In the genomic region with DNA sequence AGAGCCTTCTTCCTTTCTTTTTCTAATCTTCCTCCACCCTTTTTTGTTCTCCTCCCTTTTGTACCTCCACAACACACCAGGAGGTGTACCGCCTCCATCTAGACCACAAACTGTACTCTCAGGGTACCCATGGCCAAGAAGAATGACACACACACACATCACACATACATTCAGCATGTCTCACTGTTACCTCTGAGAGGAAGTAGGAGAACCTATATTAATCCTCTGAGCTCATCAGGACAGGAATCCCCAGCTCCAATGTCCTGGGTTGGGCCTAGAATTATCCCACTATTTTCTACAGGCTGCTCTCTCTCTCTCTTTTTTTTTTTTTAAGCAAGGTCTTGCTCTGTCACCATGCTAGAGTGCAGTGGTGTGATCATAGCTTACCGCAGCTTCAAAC, we compare ENCODE assay signal across 8 cellular contexts. TPM values are rescaled to one million over a fixed set of nuclear protein-coding genes. Genes with fewer than 3 reads are reported as not detected.
DNase-seq lines count a peak whose midpoint lies in the region; ATAC-seq lines count a peak whose summit lies in the region.

No MANE protein-coding gene starts in this region.

- WGBS in GM23248 (ENCODE audit: low coverage in 1 of 2, low lambda C conversion rate in 2 of 2, missing lambda C conversion rate in 2 of 2), 2 experiments = 8 to 12% methylated on average over 2 of the region's 2 CpGs

- peaks cover 41% of the 10 kb centered on the region for H3K4me1 ChIP-seq in GM23248 (ENCODE audit: insufficient read depth)
- H3K4me1 ChIP-seq in skeletal muscle satellite cell (ENCODE audit: control insufficient read depth, insufficient read depth, low read length) = peaks cover 23% of the 10 kb centered on the region

- H2AFZ ChIP-seq in GM23248 = no peak overlapping the region

- H3K9me2 ChIP-seq in GM23248 (ENCODE audit: insufficient read depth) = no peaks in the 10 kb centered on the region

- H3K27me3 ChIP-seq in GM23248 (replicated peaks; ENCODE audit: insufficient read depth) = no peaks in the 10 kb centered on the region
- no peaks in the 10 kb centered on the region for H3K27me3 ChIP-seq in skeletal muscle satellite cell (ENCODE audit: control insufficient read depth, insufficient read depth, low read length)

- peak overlapping the region; percentile 94 for H3K27ac ChIP-seq in GM23248

- H3K79me2 ChIP-seq in GM23248 (ENCODE audit: insufficient read depth) = peaks cover 96% of the 10 kb centered on the region

- in situ Hi-C loops in GM23248 (cut with MboI) = no loop called here

- H3K9me3 ChIP-seq in GM23248 (ENCODE audit: low read depth) = no peaks in the 10 kb centered on the region
- H3K9me3 ChIP-seq in skeletal muscle satellite cell (replicated peaks; ENCODE audit: low read length) = no peaks in the 10 kb centered on the region

- H3K9ac ChIP-seq in GM23248 (peak overlapping the region; percentile 67), skeletal muscle satellite cell (ENCODE audit: low read depth, low read length) (peak overlapping the region; percentile 76)

- H3F3A ChIP-seq in GM23248 (ENCODE audit: insufficient read depth) = peaks cover 23% of the 10 kb centered on the region

- H4K20me1 ChIP-seq in GM23248 (ENCODE audit: insufficient read depth) = no peaks in the 10 kb centered on the region

- peak overlapping the region; percentile 37 for H3K4me3 ChIP-seq in GM23248
- H3K4me3 ChIP-seq in skeletal muscle satellite cell (ENCODE audit: low read length) = peak overlapping the region; percentile 39

- H3K36me3 ChIP-seq in GM23248 (ENCODE audit: low read depth) (no peaks in the 10 kb centered on the region), skeletal muscle satellite cell (ENCODE audit: insufficient read depth, low read length) (no peaks in the 10 kb centered on the region)

- H3K4me2 ChIP-seq in GM23248 (ENCODE audit: unreplicated experiment) = peak overlapping the region; percentile 57
- peak overlapping the region; percentile 71 for H3K4me2 ChIP-seq in skeletal muscle satellite cell (ENCODE audit: low read length)

- DNase-seq in GM23248 = peak; percentile 97
- peak; percentile 94 for DNase-seq in RPMI7951 (ENCODE audit: low read depth)
- DNase-seq in fibroblast of gingiva (ENCODE audit: low read depth) = peak; percentile 53
- no peak for DNase-seq in OCI-M2 (lab: John Stamatoyannopoulos, UW; ENCODE audit: unreplicated experiment)
- DNase-seq in pons (ENCODE audit: low spot score) = no peak
- no peak for DNase-seq in NCI-H510A treated with DMSO at 0.1 percent for 48 hours (lab: John Stamatoyannopoulos, UW)

- ATAC-seq in GM21737 (IDR thresholded peaks at IDR 0.05; ENCODE audit: unreplicated experiment) = no peak

RNA-seq across cellular contexts. Expression of a gene that starts 36.7 kb away (rescaled TPM):
- total RNA-seq in GM23248 (2014; rRNA removed; shearing (Covaris generic)) = 82.8 and 86.6 TPM in 2 replicates
- polyA plus RNA-seq in GM23248 (2016; fragmentation: Nextera tagmentation; extraction: Ambion mirVana) = 49.5 and 49.7 TPM in 2 replicates
- total RNA-seq in RPMI7951 (2014; rRNA removed; shearing (Covaris generic)) = 30.4 and 36.5 TPM in 2 replicates
- 205 and 257 TPM in 2 replicates for total RNA-seq in skeletal muscle satellite cell (2012; rRNA removed)

Comparison
In these comparisons a context has a peak if more than half of its experiments do, and no peak if none do; other contexts are left out.
1. DNase-seq: peak in GM23248 (single experiment), RPMI7951 (single experiment) and fibroblast of gingiva (single experiment); none in OCI-M2 (single experiment), pons (single experiment) and NCI-H510A treated with DMSO at 0.1 percent for 48 hours (single experiment).